ENCODE assay signal across 1 cellular context in genomic region chr17:3913531-3914318, GRCh38.
TF ChIP-seq lines count a peak whose summit lies in the region.

No MANE protein-coding gene starts in this region.

TF ChIP-seq in K562, 482 proteins besides CTCF, POLR2A, EP300 and RAD21 (continued from another document):
- no peak for TF ChIP-seq ZNF133 (CRISPR knock-in tag; IDR thresholded peaks at IDR 0.05)
- no peak for TF ChIP-seq CREB1 (IDR thresholded peaks at IDR 0.05)
- TF ChIP-seq CREB1 (CRISPR knock-in tag; IDR thresholded peaks at IDR 0.05): peak; percentile 55; the same call in 1 of the 2 replicates
- TF ChIP-seq ZNF592 (IDR thresholded peaks at IDR 0.05): peak; percentile 57; the same call in 1 of the 2 replicates
- no peak for TF ChIP-seq KDM2B (CRISPR knock-in tag; IDR thresholded peaks at IDR 0.05)
- TF ChIP-seq MYC (IDR thresholded peaks at IDR 0.05; ENCODE audit: low read depth, low read length): no peak
- no peak for TF ChIP-seq MYC (CRISPR knock-in tag; IDR thresholded peaks at IDR 0.05; ENCODE audit: borderline replicate concordance, low read depth)
- TF ChIP-seq ZNF696 (CRISPR knock-in tag; conservative IDR thresholded peaks at IDR 0.05): no peak
- TF ChIP-seq RB1 (IDR thresholded peaks at IDR 0.05; ENCODE audit: low read depth): peak; percentile 61; the same call in 1 of the 2 replicates
- TF ChIP-seq MYNN (IDR thresholded peaks at IDR 0.05): 0 out of 2 replicates have a peak, but pooled peaks have one; percentile 15
- TF ChIP-seq MYNN (CRISPR knock-in tag; IDR thresholded peaks at IDR 0.05): no peak
- no peak for TF ChIP-seq NR2C1 (IDR thresholded peaks at IDR 0.05)
- TF ChIP-seq NR2C1 (tag; IDR thresholded peaks at IDR 0.05): peak; percentile 35; the same call in 1 of the 2 replicates
- 0 out of 4 replicates have a peak, but pooled peaks of 1 of the 2 experiments have one; percentile 14 for TF ChIP-seq RCOR1 (IDR thresholded peaks at IDR 0.05; ENCODE audit: borderline replicate concordance in 1 of 2, low read depth in 2 of 2, low read length in 2 of 2)
- peak; percentile 42 for TF ChIP-seq ZFP36 (IDR thresholded peaks at IDR 0.05; ENCODE audit: low read depth, low read length, partially characterized antibody)
- peak; percentile 33; the same call in 1 of the 2 replicates for TF ChIP-seq CTBP1 (IDR thresholded peaks at IDR 0.05; ENCODE audit: borderline replicate concordance)
- TF ChIP-seq ZNF584 (CRISPR knock-in tag; IDR thresholded peaks at IDR 0.05; ENCODE audit: low read depth): no peak
- TF ChIP-seq ETV1 (tag; conservative IDR thresholded peaks at IDR 0.05; ENCODE audit: low read depth): no peak
- no peak for TF ChIP-seq BDP1 (IDR thresholded peaks at IDR 0.05; ENCODE audit: insufficient read depth, insufficient read length)
- TF ChIP-seq CLOCK (CRISPR knock-in tag; IDR thresholded peaks at IDR 0.05; ENCODE audit: borderline replicate concordance): no peak
- 0 out of 4 replicates have a peak, but pooled peaks of 1 of the 2 experiments have one; percentile 45 for TF ChIP-seq MAZ (CRISPR knock-in tag; conservative IDR thresholded peaks at IDR 0.05 in 1 of 2, IDR thresholded peaks at IDR 0.05 in 1 of 2)
- TF ChIP-seq TARDBP (IDR thresholded peaks at IDR 0.05): no peak
- TF ChIP-seq LARP7 (IDR thresholded peaks at IDR 0.05): no peak
- TF ChIP-seq MAX (CRISPR knock-in tag; IDR thresholded peaks at IDR 0.05): no peak
- peak; percentile 41; the same call in 1 of the 2 replicates for TF ChIP-seq BHLHE40 (IDR thresholded peaks at IDR 0.05; ENCODE audit: low read length)
- TF ChIP-seq ZNF263 (CRISPR knock-in tag; IDR thresholded peaks at IDR 0.05; ENCODE audit: borderline replicate concordance): peak; percentile 29; the same call in 1 of the 2 replicates
- no peak for TF ChIP-seq ATF1 (CRISPR knock-in tag; IDR thresholded peaks at IDR 0.05)
- peak; percentile 61 for TF ChIP-seq ATF1 (tag; IDR thresholded peaks at IDR 0.05)
- TF ChIP-seq SMARCC2 (IDR thresholded peaks at IDR 0.05; ENCODE audit: low read depth): no peak
- no peak for TF ChIP-seq HLTF (IDR thresholded peaks at IDR 0.05)
- TF ChIP-seq SP1 (CRISPR knock-in tag; IDR thresholded peaks at IDR 0.05): 0 out of 2 replicates have a peak, but pooled peaks have one; percentile 51
- no peak for TF ChIP-seq KLF13 (tag; IDR thresholded peaks at IDR 0.05; ENCODE audit: borderline replicate concordance, low read depth)
- TF ChIP-seq DDX20 (tag; IDR thresholded peaks at IDR 0.05; ENCODE audit: low read depth): no peak
- no peak for TF ChIP-seq XRCC3 (IDR thresholded peaks at IDR 0.05)
TF ChIP-seq in K562: peak in this region for 32.
